ENCODE assay signal across 22 cellular contexts in genomic region chr22:44489817-44490216, GRCh38.
"Had no signal": no experiment of that assay in that cellular context is flagged by ENCODE, and none has a peak within 500 bp of the region (broad histone marks: within the 10 kb centered on the region; RNA-seq: fewer than 3 reads in every experiment).

No MANE protein-coding gene starts in this region.

- H3K9me3 Mint-ChIP-seq: activated T-helper 1 cell treated with anti-CD3 and anti-CD28 coated beads, Interleukin-12 subunit alpha, Interleukin-12 subunit beta, Interleukin-2, Interleukin-4 antibody, amounts not matched to agents 30 ng/mL and 10 ng/mL and 1 ng/mL, durations not matched to agents 14 hours and 24 hours and 36 hours; neural crest cell; T-helper 1 cell treated with Interleukin-12 subunit alpha and Interleukin-12 subunit beta and Interleukin-4 antibody, amounts not matched to agents 30 μg/mL and 1 μg/mL, for 36 hours had no signal

- H3K27ac ChIP-seq: adrenal gland, ascending aorta, esophagus muscularis mucosa, testis, vagina had no signal

- H3K27me3 Mint-ChIP-seq: activated naive CD8-positive, alpha-beta T cell had no signal

- H3K4me3 Mint-ChIP-seq: activated naive CD8-positive, alpha-beta T cell; activated T-helper 1 cell treated with anti-CD3 and anti-CD28 coated beads, Interleukin-12 subunit alpha, Interleukin-12 subunit beta, Interleukin-2, Interleukin-4 antibody, amounts not matched to agents 30 ng/mL and 10 ng/mL and 1 ng/mL, durations not matched to agents 14 hours and 24 hours and 36 hours; neural crest cell; T-helper 1 cell treated with Interleukin-12 subunit alpha and Interleukin-12 subunit beta and Interleukin-4 antibody, amounts not matched to agents 30 μg/mL and 1 μg/mL, for 36 hours had no signal

- H3K36me3 ChIP-seq: adrenal gland had no signal

- H3K27ac Mint-ChIP-seq: activated naive CD8-positive, alpha-beta T cell; activated T-helper 1 cell treated with anti-CD3 and anti-CD28 coated beads, Interleukin-12 subunit alpha, Interleukin-12 subunit beta, Interleukin-2, Interleukin-4 antibody, amounts not matched to agents 30 ng/mL and 10 ng/mL and 1 ng/mL, durations not matched to agents 14 hours and 24 hours and 36 hours; T-helper 1 cell treated with Interleukin-12 subunit alpha and Interleukin-12 subunit beta and Interleukin-4 antibody, amounts not matched to agents 30 μg/mL and 1 μg/mL, for 36 hours had no signal

- DNase-seq: activated CD4-positive, alpha-beta T cell treated with anti-CD3 and anti-CD28 coated beads for 4 hours; activated CD4-positive, alpha-beta T cell treated with anti-CD3 and anti-CD28 coated beads, Interleukin-2, amount 50 U/mL, for 48 hours; activated CD4-positive, CD25-positive, alpha-beta regulatory T cell; activated gamma-delta T cell treated with Interleukin-2 at 50 U/mL for 16 hours; activated T-cell treated with anti-CD3 and anti-CD28 coated beads for 4 hours; adrenal gland; central memory CD4-positive, alpha-beta T cell; hypothalamus; left ventricle myocardium superior; stimulated activated CD4-positive, alpha-beta T cell treated with anti-CD3 and anti-CD28 coated beads, Interleukin-2, amount 100 ng/mL, for 48 hours; stimulated activated CD8-positive, alpha-beta memory T cell treated with anti-CD3 and anti-CD28 coated beads, Interleukin-4, amount 100 ng/mL, for 48 hours; stimulated activated naive CD4-positive, alpha-beta T cell; T1000; testis; trophoblast cell had no signal

- H3K4me3 ChIP-seq: adrenal gland, ascending aorta, esophagus muscularis mucosa, testis, vagina had no signal

- H3K9me3 ChIP-seq: adrenal gland, esophagus muscularis mucosa, testis, vagina had no signal

- H3K4me1 ChIP-seq: ascending aorta, testis, vagina had no signal

- ATAC-seq: left ventricle myocardium superior had no signal

- H3K4me1 Mint-ChIP-seq: neural crest cell had no signal

- H3K27me3 ChIP-seq: adrenal gland, ascending aorta, esophagus muscularis mucosa, testis, vagina had no signal
